ENCODE assay signal across 8 cellular contexts in genomic region chr1:84433253-84434080, GRCh38. TPM values are rescaled to one million over a fixed set of nuclear protein-coding genes. Genes with fewer than 3 reads are reported as not detected.
DNase-seq lines count a peak whose midpoint lies in the region; ATAC-seq, FAIRE-seq and TF ChIP-seq lines count a peak whose summit lies in the region.

No MANE protein-coding gene starts in this region.

- FAIRE-seq in GM12892 (lab: Jason Lieb, UNC), result peak; percentile 86

- no peak for TF ChIP-seq POLR2A in GM12892 (IDR thresholded peaks at IDR 0.05; ENCODE audit: low read depth, low read length)

- ATAC-seq in HG03432 (IDR thresholded peaks at IDR 0.05; ENCODE audit: unreplicated experiment), result peak; percentile 70

- in situ Hi-C loops in ACHN (cut with HindIII; ENCODE audit: low pct_ligation_motif_present, low pct_unique_long_range_greater_than_20kb, low sequenced_read_pairs), result loop anchor here (10.0 kb wide), 1 partner anchor 289 kb away; the partner anchor contains the start of gene PRKACB

- peaks cover 10% of the 10 kb centered on the region for H3K9me3 Mint-ChIP-seq in activated CD4-positive, alpha-beta memory T cell treated with anti-CD3 and anti-CD28 coated beads for 36 hours
- H3K9me3 Mint-ChIP-seq in endothelial cell (ENCODE audit: unreplicated experiment), result no peaks in the 10 kb centered on the region

- H3K27me3 Mint-ChIP-seq in activated CD4-positive, alpha-beta memory T cell treated with anti-CD3 and anti-CD28 coated beads for 36 hours, result no peaks in the 10 kb centered on the region
- H3K27me3 Mint-ChIP-seq in endothelial cell (ENCODE audit: unreplicated experiment), result no peaks in the 10 kb centered on the region

- intact Hi-C loops in activated CD4-positive, alpha-beta memory T cell treated with anti-CD3 and anti-CD28 coated beads for 36 hours (cut with micrococcal nuclease), result loop anchor here (1.0 to 5.0 kb wide), 5 partner anchors 131 to 529 kb away; partner anchors contain the start of gene SAMD13

- H3K27ac ChIP-seq in substantia nigra (ENCODE audit: low read depth, low read length, poor library complexity, severe bottlenecking), result peak overlapping the region; percentile 47

- H3K4me3 Mint-ChIP-seq in activated CD4-positive, alpha-beta memory T cell treated with anti-CD3 and anti-CD28 coated beads for 36 hours, result peak overlapping the region; percentile 48
- H3K4me3 Mint-ChIP-seq in endothelial cell (ENCODE audit: unreplicated experiment), result no peak overlapping the region

- CTCF ChIA-PET in activated CD4-positive, alpha-beta memory T cell treated with anti-CD3 and anti-CD28 coated beads for 36 hours (lab: Charles Lee), result interaction anchor here (0.7 to 7.7 kb wide), 25 partner anchors 9 to 349 kb away, joined by 3 to 184 read pairs (median 5); partner anchors contain the start of genes PRKACB and RPF1

- peaks cover 13% of the 10 kb centered on the region for H3K4me1 Mint-ChIP-seq in activated CD4-positive, alpha-beta memory T cell treated with anti-CD3 and anti-CD28 coated beads for 36 hours (ENCODE audit: low read depth)
- no peaks in the 10 kb centered on the region for H3K4me1 Mint-ChIP-seq in endothelial cell (ENCODE audit: unreplicated experiment)

- no peaks in the 10 kb centered on the region for H3K36me3 Mint-ChIP-seq in activated CD4-positive, alpha-beta memory T cell treated with anti-CD3 and anti-CD28 coated beads for 36 hours
- no peaks in the 10 kb centered on the region for H3K36me3 Mint-ChIP-seq in endothelial cell (ENCODE audit: low read depth, unreplicated experiment)

- DNase-seq in ACHN, result peak; percentile 65
- no peak for DNase-seq in GM12892 (ENCODE audit: insufficient read length)
- DNase-seq in NCI-H526 (lab: John Stamatoyannopoulos, UW), result peak; percentile 65 to 81
- peak; percentile 63 for DNase-seq in activated CD4-positive, alpha-beta memory T cell treated with anti-CD3 and anti-CD28 coated beads for 36 hours
- peak; percentile 51 for DNase-seq in endothelial cell (ENCODE audit: low spot score)
- peak; percentile 77 for DNase-seq in mucosa of gallbladder (ENCODE audit: low spot score)
- peak in 35 of 49 donors; percentile 2 to 78 (median 26) for DNase-seq in substantia nigra (lab: John Stamatoyannopoulos, UW)

- peak; percentile 83 for TF ChIP-seq CTCF in endothelial cell (IDR thresholded peaks at IDR 0.05; ENCODE audit: unreplicated experiment)

- peak overlapping the region; percentile 11 for H3K27ac Mint-ChIP-seq in activated CD4-positive, alpha-beta memory T cell treated with anti-CD3 and anti-CD28 coated beads for 36 hours
- H3K27ac Mint-ChIP-seq in endothelial cell (ENCODE audit: unreplicated experiment), result no peak overlapping the region

- POLR2A ChIA-PET in activated CD4-positive, alpha-beta memory T cell treated with anti-CD3 and anti-CD28 coated beads for 36 hours (lab: Charles Lee), result interaction anchor here (0.9 kb wide), 1 partner anchor 252 kb away, joined by 3 read pairs; no protein-coding TSS in a partner anchor

RNA-seq across cellular contexts. Expression of gene DNASE2B, which starts 35.2 kb away (rescaled TPM):
- polyA plus RNA-seq in GM12892 (2012; ENCODE audit: missing spikeins), result not detected
- not detected for total RNA-seq in activated CD4-positive, alpha-beta memory T cell treated with anti-CD3 and anti-CD28 coated beads for 36 hours
- not detected for total RNA-seq in endothelial cell (ENCODE audit: unreplicated experiment)
- total RNA-seq in mucosa of gallbladder, result 0.17 TPM

RNA-seq across cellular contexts. Expression of gene RPF1, which starts 45.6 kb away (rescaled TPM):
- polyA plus RNA-seq in GM12892 (2012; ENCODE audit: missing spikeins), result 45.4 TPM
- total RNA-seq in activated CD4-positive, alpha-beta memory T cell treated with anti-CD3 and anti-CD28 coated beads for 36 hours, result 10 to 100 TPM; 55.0 to 56.5 TPM
- total RNA-seq in endothelial cell (ENCODE audit: unreplicated experiment) (18.4 TPM), mucosa of gallbladder (22.4 TPM)
